8 cellular contexts compared by ENCODE assay signal in the genomic region with DNA sequence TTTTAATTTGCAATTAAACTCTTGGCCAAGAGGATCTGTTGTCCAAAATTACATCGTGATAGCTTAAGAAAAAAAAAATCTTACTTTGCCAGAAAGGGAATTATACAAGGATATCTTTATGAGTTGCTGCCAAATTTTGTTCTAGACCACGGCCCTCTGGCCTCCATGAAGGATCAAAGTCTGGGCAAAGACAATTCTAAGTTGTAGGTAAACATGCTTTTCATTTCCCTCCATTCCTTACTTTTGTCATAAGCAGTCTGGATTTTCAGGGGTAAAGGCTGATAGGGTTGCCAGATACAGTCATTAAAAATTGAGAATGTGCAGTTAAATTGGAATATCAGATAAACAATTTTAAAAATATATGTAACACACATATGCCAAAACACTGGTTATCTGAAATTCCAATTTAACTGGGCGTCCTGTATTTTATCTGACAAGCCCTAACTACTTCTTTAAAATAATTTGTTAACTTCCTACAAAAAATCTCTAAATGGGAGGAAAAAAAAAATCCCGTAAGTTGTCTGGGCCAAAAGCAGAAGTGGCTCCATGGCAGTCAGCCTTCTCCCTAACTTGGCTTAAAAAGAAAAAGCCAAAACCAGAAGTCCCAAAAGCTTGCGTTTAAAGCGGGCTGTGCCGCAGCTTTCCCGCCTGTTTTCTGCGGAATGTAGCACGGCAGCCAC.
DNase-seq lines count a peak whose midpoint lies in the region; ATAC-seq and TF ChIP-seq lines count a peak whose summit lies in the region.

No MANE protein-coding gene starts in this region.

- H3K4me3 ChIP-seq in colonic mucosa: peak overlapping the region; percentile 69

- no peaks in the 10 kb centered on the region for H3K27me3 ChIP-seq in colonic mucosa

- peak; percentile 97 for DNase-seq in CD1c-positive myeloid dendritic cell (ENCODE audit: extremely low spot score)
- DNase-seq in colonic mucosa: no peak
- DNase-seq in neural crest cell (ENCODE audit: low read depth, low spot score): no peak
- DNase-seq in NCI-H1048 (lab: John Stamatoyannopoulos, UW): no peak
- no peak for DNase-seq in SIG-M5 (lab: John Stamatoyannopoulos, UW)
- DNase-seq in GM19238 (ENCODE audit: insufficient read length, low spot score): no peak

- H3K4me1 Mint-ChIP-seq in neural crest cell: peaks cover 35% of the 10 kb centered on the region

- intact Hi-C loops in colonic mucosa (cut with DNase I): loop anchor here (5.0 kb wide), 2 partner anchors 190 to 340 kb away; a partner anchor contains a TSS

- peaks cover 11% of the 10 kb centered on the region for H3K36me3 ChIP-seq in KOPT-K1 (ENCODE audit: insufficient read depth, low read length)
- no peaks in the 10 kb centered on the region for H3K36me3 ChIP-seq in colonic mucosa

- peaks cover 4% of the 10 kb centered on the region for H3K27me3 Mint-ChIP-seq in neural crest cell (ENCODE audit: low read depth)

- ATAC-seq in GM21367 (IDR thresholded peaks at IDR 0.05; ENCODE audit: unreplicated experiment): no peak

- H3K27ac Mint-ChIP-seq in neural crest cell (ENCODE audit: unreplicated experiment): peak overlapping the region; percentile 99

- peak overlapping the region; percentile 72 to 76 for H3K9ac ChIP-seq in colonic mucosa (ENCODE audit: low read depth in 2 of 2, low read length in 2 of 2)

- H3K4me3 Mint-ChIP-seq in neural crest cell: peak overlapping the region; percentile 97

- no peaks in the 10 kb centered on the region for H3K4me1 ChIP-seq in colonic mucosa

- H3K36me3 Mint-ChIP-seq in neural crest cell (ENCODE audit: low read depth): peaks cover 11% of the 10 kb centered on the region

- H3K9me3 Mint-ChIP-seq in neural crest cell: no peaks in the 10 kb centered on the region

- TF ChIP-seq CTCF in colonic mucosa (IDR thresholded peaks at IDR 0.05): no peak
- no peak for TF ChIP-seq CTCF in neural crest cell (conservative IDR thresholded peaks at IDR 0.05)

- peak overlapping the region; percentile 97 for H3K27ac ChIP-seq in KOPT-K1 (ENCODE audit: low read depth, low read length, poor library complexity, severe bottlenecking)
- H3K27ac ChIP-seq in colonic mucosa: peak overlapping the region; percentile 99

- H3K9me3 ChIP-seq in KOPT-K1 (ENCODE audit: insufficient read depth, low read length, poor library complexity, severe bottlenecking) (no peaks in the 10 kb centered on the region), colonic mucosa (no peaks in the 10 kb centered on the region)
